4 cellular contexts compared by ENCODE assay signal in genomic region chr6:108663494-108664064, GRCh38.
DNase-seq lines count a peak whose midpoint lies in the region; ATAC-seq and TF ChIP-seq lines count a peak whose summit lies in the region.
"Not testable (repeated sequence)": the region's sequence is repeated elsewhere in the genome, so short reads cannot be mapped to it uniquely, and the experiment has no call there.

No MANE protein-coding gene starts in this region.

- peaks cover 0 to 28% (median 5%) of the 10 kb centered on the region in 4 donors for H3K36me3 ChIP-seq in right lobe of liver
- peaks cover 0 to 24% of the 10 kb centered on the region in 2 donors for H3K36me3 ChIP-seq in gastrocnemius medialis

- H3K4me1 ChIP-seq in right lobe of liver: peaks cover 0 to 12% (median 4%) of the 10 kb centered on the region in 4 donors
- H3K4me1 ChIP-seq in gastrocnemius medialis: peaks cover 77 to 79% of the 10 kb centered on the region in 2 donors

- CTCF ChIA-PET in RWPE1 (lab: Yijun Ruan, JAX): not testable (repeated sequence)

- POLR2A ChIA-PET in RWPE1 (lab: Yijun Ruan, JAX; ENCODE audit: low non-redundant PET): not testable (repeated sequence)

- intact Hi-C loops in right lobe of liver (cut with DNase I); gastrocnemius medialis (cut with DNase I; ENCODE audit: low total_unique reads): not testable (repeated sequence)

- not testable (repeated sequence) for H3K9me3 ChIP-seq in right lobe of liver, gastrocnemius medialis

- TF ChIP-seq CTCF in RWPE1 (conservative IDR thresholded peaks at IDR 0.05; ENCODE audit: low read depth); right lobe of liver (IDR thresholded peaks at IDR 0.05); gastrocnemius medialis (IDR thresholded peaks at IDR 0.05 in 4 of 5, conservative IDR thresholded peaks at IDR 0.05 in 1 of 5): not testable (repeated sequence)

- H3K27ac ChIP-seq in RWPE1: peak overlapping the region; percentile 23
- not testable (repeated sequence) for H3K27ac ChIP-seq in right lobe of liver
- peak overlapping the region; percentile 89 to 94 (median 92) for H3K27ac ChIP-seq in gastrocnemius medialis

- not testable (repeated sequence) for TF ChIP-seq POLR2A in right lobe of liver (IDR thresholded peaks at IDR 0.05); gastrocnemius medialis (IDR thresholded peaks at IDR 0.05)

- 82% methylated on average over 2 of the region's 30 CpGs for WGBS in right lobe of liver (ENCODE audit: insufficient coverage, low coverage, low lambda C conversion rate, missing lambda C conversion rate)

- H3K27me3 ChIP-seq in right lobe of liver, gastrocnemius medialis: not testable (repeated sequence)

- DNase-seq in G401 (ENCODE audit: low spot score): peak; percentile 61
- not testable (repeated sequence) for DNase-seq in RWPE1 (ENCODE audit: low spot score); right lobe of liver; gastrocnemius medialis

- in situ Hi-C loops in G401 (cut with HindIII; ENCODE audit: low sequenced_read_pairs): not testable (repeated sequence)
- in situ Hi-C loops in gastrocnemius medialis (cut with MboI; ENCODE audit: low sequenced_read_pairs in 4 of 4): loop anchor here in 3 of 4 donors (5.0 to 25.0 kb wide), 3 partner anchors 71 to 424 kb away; partner anchors contain the start of genes CEP57L1 (in 1 of the 3), FOXO3 (in 1 of the 3) and SESN1 (in 1 of the 3)

- ATAC-seq in right lobe of liver: peak in 3 of 4 donors; percentile 9 to 43 (median 23)
- not testable (repeated sequence) for ATAC-seq in gastrocnemius medialis

- not testable (repeated sequence) for H3K4me3 ChIP-seq in right lobe of liver, gastrocnemius medialis
